3 cellular contexts compared by ENCODE assay signal in the genomic region with DNA sequence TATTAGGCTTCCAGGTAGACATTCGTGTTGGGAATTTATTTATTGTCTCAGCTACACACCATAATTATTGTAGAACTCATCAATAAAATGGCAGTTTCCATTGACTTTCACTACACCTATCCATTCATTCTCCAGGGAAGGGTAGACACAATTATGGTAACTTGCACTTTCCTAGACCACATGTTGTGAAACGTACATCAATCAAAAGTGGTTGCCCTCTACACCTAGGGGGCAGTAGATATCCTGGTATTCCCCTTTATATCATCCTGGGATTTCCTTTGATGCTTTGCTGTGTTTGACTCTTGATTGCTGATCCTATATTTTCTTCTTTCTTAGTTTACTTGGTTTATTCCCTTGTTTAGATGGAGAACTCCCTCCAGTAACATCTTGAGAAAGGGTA.
TF ChIP-seq lines count a peak whose summit lies in the region.

No MANE protein-coding gene starts in this region.

TF ChIP-seq in SK-N-SH, 30 proteins besides CTCF, POLR2A, EP300 and RAD21:
- TF ChIP-seq RFX5 (IDR thresholded peaks at IDR 0.05; ENCODE audit: low read length): no peak
- TF ChIP-seq, protein P1, sequence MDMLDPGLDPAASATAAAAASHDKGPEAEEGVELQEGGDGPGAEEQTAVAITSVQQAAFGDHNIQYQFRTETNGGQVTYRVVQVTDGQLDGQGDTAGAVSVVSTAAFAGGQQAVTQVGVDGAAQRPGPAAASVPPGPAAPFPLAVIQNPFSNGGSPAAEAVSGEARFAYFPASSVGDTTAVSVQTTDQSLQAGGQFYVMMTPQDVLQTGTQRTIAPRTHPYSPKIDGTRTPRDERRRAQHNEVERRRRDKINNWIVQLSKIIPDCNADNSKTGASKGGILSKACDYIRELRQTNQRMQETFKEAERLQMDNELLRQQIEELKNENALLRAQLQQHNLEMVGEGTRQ (IDR thresholded peaks at IDR 0.05; ENCODE audit: borderline replicate concordance, low read depth, low read length): no peak
- no peak for TF ChIP-seq ELF1 (IDR thresholded peaks at IDR 0.05)
- TF ChIP-seq MXI1 (IDR thresholded peaks at IDR 0.05; ENCODE audit: low read depth, low read length): no peak
- no peak for TF ChIP-seq TEAD4 (IDR thresholded peaks at IDR 0.05; ENCODE audit: borderline replicate concordance, insufficient read depth)
- TF ChIP-seq NRF1 (IDR thresholded peaks at IDR 0.05; ENCODE audit: low read depth, low read length): no peak
- TF ChIP-seq, protein P2, sequence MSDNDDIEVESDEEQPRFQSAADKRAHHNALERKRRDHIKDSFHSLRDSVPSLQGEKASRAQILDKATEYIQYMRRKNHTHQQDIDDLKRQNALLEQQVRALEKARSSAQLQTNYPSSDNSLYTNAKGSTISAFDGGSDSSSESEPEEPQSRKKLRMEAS (IDR thresholded peaks at IDR 0.05; ENCODE audit: low read depth): no peak
- TF ChIP-seq, protein P3, sequence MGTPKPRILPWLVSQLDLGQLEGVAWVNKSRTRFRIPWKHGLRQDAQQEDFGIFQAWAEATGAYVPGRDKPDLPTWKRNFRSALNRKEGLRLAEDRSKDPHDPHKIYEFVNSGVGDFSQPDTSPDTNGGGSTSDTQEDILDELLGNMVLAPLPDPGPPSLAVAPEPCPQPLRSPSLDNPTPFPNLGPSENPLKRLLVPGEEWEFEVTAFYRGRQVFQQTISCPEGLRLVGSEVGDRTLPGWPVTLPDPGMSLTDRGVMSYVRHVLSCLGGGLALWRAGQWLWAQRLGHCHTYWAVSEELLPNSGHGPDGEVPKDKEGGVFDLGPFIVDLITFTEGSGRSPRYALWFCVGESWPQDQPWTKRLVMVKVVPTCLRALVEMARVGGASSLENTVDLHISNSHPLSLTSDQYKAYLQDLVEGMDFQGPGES (IDR thresholded peaks at IDR 0.05; ENCODE audit: low read depth, low read length): no peak
- no peak for TF ChIP-seq FOXJ3 (CRISPR knock-in tag; IDR thresholded peaks at IDR 0.05)
- TF ChIP-seq GATA2 (CRISPR knock-in tag; IDR thresholded peaks at IDR 0.05): no peak
- TF ChIP-seq JUND (IDR thresholded peaks at IDR 0.05): no peak
- no peak for TF ChIP-seq SMC3 (IDR thresholded peaks at IDR 0.05; ENCODE audit: low read depth, low read length)
- TF ChIP-seq, protein P4, sequence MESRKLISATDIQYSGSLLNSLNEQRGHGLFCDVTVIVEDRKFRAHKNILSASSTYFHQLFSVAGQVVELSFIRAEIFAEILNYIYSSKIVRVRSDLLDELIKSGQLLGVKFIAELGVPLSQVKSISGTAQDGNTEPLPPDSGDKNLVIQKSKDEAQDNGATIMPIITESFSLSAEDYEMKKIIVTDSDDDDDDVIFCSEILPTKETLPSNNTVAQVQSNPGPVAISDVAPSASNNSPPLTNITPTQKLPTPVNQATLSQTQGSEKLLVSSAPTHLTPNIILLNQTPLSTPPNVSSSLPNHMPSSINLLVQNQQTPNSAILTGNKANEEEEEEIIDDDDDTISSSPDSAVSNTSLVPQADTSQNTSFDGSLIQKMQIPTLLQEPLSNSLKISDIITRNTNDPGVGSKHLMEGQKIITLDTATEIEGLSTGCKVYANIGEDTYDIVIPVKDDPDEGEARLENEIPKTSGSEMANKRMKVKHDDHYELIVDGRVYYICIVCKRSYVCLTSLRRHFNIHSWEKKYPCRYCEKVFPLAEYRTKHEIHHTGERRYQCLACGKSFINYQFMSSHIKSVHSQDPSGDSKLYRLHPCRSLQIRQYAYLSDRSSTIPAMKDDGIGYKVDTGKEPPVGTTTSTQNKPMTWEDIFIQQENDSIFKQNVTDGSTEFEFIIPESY (IDR thresholded peaks at IDR 0.05; ENCODE audit: borderline replicate concordance, low read depth): no peak
- TF ChIP-seq POLR2AphosphoS5 (IDR thresholded peaks at IDR 0.05; ENCODE audit: low read depth, low read length): no peak
- TF ChIP-seq GABPA (IDR thresholded peaks at IDR 0.05; ENCODE audit: low read depth): no peak
- no peak for TF ChIP-seq FOSL2 (IDR thresholded peaks at IDR 0.05; ENCODE audit: borderline replicate concordance, low read depth)
- no peak for TF ChIP-seq SIN3A (IDR thresholded peaks at IDR 0.05; ENCODE audit: borderline replicate concordance, low read depth, low read length)
- no peak for TF ChIP-seq MEF2A (IDR thresholded peaks at IDR 0.05; ENCODE audit: borderline replicate concordance, low read depth)
- TF ChIP-seq FOXM1 (IDR thresholded peaks at IDR 0.05; ENCODE audit: low read depth): no peak
- TF ChIP-seq RCOR1 (IDR thresholded peaks at IDR 0.05; ENCODE audit: low read length): no peak

TF ChIP-seq in SK-N-SH treated with all-trans-retinoic acid at 6 μM for 48 hours, 23 proteins besides CTCF, POLR2A, EP300 and RAD21 (continues in another document):
- TF ChIP-seq ZFP3 (CRISPR knock-in tag; IDR thresholded peaks at IDR 0.05) (no peak), ARNTL (CRISPR knock-in tag; IDR thresholded peaks at IDR 0.05; ENCODE audit: borderline replicate concordance, low read depth) (no peak), ZC3H10 (CRISPR knock-in tag; IDR thresholded peaks at IDR 0.05) (no peak), BACH2 (CRISPR knock-in tag; IDR thresholded peaks at IDR 0.05; ENCODE audit: borderline replicate concordance) (no peak), OSR1 (CRISPR knock-in tag; IDR thresholded peaks at IDR 0.05) (no peak), ESRRG (CRISPR knock-in tag; IDR thresholded peaks at IDR 0.05) (no peak), ZNF8 (CRISPR knock-in tag; IDR thresholded peaks at IDR 0.05) (no peak), ZFP30 (CRISPR knock-in tag; IDR thresholded peaks at IDR 0.05) (no peak), ZNF70 (CRISPR knock-in tag; IDR thresholded peaks at IDR 0.05) (no peak), ISL1 (CRISPR knock-in tag; IDR thresholded peaks at IDR 0.05) (no peak), PPARA (CRISPR knock-in tag; IDR thresholded peaks at IDR 0.05; ENCODE audit: borderline replicate concordance) (no peak), CSDC2 (CRISPR knock-in tag; IDR thresholded peaks at IDR 0.05) (no peak)
- TF ChIP-seq, protein P5, sequence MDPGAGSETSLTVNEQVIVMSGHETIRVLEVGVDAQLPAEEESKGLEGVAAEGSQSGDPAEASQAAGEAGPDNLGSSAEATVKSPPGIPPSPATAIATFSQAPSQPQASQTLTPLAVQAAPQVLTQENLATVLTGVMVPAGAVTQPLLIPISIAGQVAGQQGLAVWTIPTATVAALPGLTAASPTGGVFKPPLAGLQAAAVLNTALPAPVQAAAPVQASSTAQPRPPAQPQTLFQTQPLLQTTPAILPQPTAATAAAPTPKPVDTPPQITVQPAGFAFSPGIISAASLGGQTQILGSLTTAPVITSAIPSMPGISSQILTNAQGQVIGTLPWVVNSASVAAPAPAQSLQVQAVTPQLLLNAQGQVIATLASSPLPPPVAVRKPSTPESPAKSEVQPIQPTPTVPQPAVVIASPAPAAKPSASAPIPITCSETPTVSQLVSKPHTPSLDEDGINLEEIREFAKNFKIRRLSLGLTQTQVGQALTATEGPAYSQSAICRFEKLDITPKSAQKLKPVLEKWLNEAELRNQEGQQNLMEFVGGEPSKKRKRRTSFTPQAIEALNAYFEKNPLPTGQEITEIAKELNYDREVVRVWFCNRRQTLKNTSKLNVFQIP (CRISPR knock-in tag; IDR thresholded peaks at IDR 0.05; ENCODE audit: borderline replicate concordance, low read depth): no peak
- TF ChIP-seq, protein P6, sequence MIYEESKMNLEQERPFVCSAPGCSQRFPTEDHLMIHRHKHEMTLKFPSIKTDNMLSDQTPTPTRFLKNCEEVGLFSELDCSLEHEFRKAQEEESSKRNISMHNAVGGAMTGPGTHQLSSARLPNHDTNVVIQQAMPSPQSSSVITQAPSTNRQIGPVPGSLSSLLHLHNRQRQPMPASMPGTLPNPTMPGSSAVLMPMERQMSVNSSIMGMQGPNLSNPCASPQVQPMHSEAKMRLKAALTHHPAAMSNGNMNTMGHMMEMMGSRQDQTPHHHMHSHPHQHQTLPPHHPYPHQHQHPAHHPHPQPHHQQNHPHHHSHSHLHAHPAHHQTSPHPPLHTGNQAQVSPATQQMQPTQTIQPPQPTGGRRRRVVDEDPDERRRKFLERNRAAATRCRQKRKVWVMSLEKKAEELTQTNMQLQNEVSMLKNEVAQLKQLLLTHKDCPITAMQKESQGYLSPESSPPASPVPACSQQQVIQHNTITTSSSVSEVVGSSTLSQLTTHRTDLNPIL (CRISPR knock-in tag; IDR thresholded peaks at IDR 0.05; ENCODE audit: low read depth): no peak
- TF ChIP-seq, protein P7, sequence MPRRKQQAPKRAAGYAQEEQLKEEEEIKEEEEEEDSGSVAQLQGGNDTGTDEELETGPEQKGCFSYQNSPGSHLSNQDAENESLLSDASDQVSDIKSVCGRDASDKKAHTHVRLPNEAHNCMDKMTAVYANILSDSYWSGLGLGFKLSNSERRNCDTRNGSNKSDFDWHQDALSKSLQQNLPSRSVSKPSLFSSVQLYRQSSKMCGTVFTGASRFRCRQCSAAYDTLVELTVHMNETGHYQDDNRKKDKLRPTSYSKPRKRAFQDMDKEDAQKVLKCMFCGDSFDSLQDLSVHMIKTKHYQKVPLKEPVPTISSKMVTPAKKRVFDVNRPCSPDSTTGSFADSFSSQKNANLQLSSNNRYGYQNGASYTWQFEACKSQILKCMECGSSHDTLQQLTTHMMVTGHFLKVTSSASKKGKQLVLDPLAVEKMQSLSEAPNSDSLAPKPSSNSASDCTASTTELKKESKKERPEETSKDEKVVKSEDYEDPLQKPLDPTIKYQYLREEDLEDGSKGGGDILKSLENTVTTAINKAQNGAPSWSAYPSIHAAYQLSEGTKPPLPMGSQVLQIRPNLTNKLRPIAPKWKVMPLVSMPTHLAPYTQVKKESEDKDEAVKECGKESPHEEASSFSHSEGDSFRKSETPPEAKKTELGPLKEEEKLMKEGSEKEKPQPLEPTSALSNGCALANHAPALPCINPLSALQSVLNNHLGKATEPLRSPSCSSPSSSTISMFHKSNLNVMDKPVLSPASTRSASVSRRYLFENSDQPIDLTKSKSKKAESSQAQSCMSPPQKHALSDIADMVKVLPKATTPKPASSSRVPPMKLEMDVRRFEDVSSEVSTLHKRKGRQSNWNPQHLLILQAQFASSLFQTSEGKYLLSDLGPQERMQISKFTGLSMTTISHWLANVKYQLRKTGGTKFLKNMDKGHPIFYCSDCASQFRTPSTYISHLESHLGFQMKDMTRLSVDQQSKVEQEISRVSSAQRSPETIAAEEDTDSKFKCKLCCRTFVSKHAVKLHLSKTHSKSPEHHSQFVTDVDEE (CRISPR knock-in tag; IDR thresholded peaks at IDR 0.05): no peak

TF ChIP-seq in H1, 55 proteins besides CTCF, POLR2A, EP300 and RAD21:
- TF ChIP-seq, protein P1 (IDR thresholded peaks at IDR 0.05; ENCODE audit: low read length): no peak
- TF ChIP-seq CREB1 (IDR thresholded peaks at IDR 0.05): no peak
